23 cellular contexts compared by ENCODE assay signal in genomic region chr2:38932586-38932985, GRCh38.
"Had no signal": no experiment of that assay in that cellular context is flagged by ENCODE, and none has a peak within 500 bp of the region (broad histone marks: within the 10 kb centered on the region; RNA-seq: fewer than 3 reads in every experiment).

No MANE protein-coding gene starts in this region.

- H3K27ac ChIP-seq: colonic mucosa, esophagus muscularis mucosa, foreskin keratinocyte, gastroesophageal sphincter, heart left ventricle, hepatocyte, pancreas, stomach, tibial artery, upper lobe of left lung, uterus had no signal

- H2AFZ ChIP-seq: hepatocyte had no signal

- H3K36me3 ChIP-seq: colonic mucosa, heart left ventricle, pancreas, tibial artery, upper lobe of left lung, uterus had no signal

- H3K9me3 ChIP-seq: colonic mucosa, esophagus muscularis mucosa, gastroesophageal sphincter, heart left ventricle, pancreas, stomach, tibial artery, upper lobe of left lung, uterus had no signal

- H3K4me2 ChIP-seq: hepatocyte had no signal

- H3K4me1 ChIP-seq: colonic mucosa, esophagus muscularis mucosa, gastroesophageal sphincter, pancreas, stomach, tibial artery, upper lobe of left lung, uterus had no signal

- ATAC-seq: foreskin keratinocyte; gastroesophageal sphincter; heart left ventricle; left lobe of liver; natural killer cell; pancreas; sciatic nerve; stimulated activated effector memory CD8-positive, alpha-beta T cell treated with anti-CD3 and anti-CD28 coated beads, Interleukin-12 subunit alpha, Interleukin-12 subunit beta, amount 100 ng/mL, for 72 hours had no signal

- H3K27me3 ChIP-seq: colonic mucosa, esophagus muscularis mucosa, foreskin keratinocyte, gastroesophageal sphincter, heart left ventricle, hepatocyte, pancreas, stomach, tibial artery, upper lobe of left lung, uterus had no signal

- H3K4me3 ChIP-seq: colonic mucosa, esophagus muscularis mucosa, gastroesophageal sphincter, heart left ventricle, hepatocyte, lung, pancreas, stomach, tibial artery, upper lobe of left lung, uterus had no signal

- DNase-seq: colonic mucosa; effector memory CD4-positive, alpha-beta T cell; foreskin keratinocyte; heart left ventricle; kidney; natural killer cell; occipital lobe; pancreas; retina; stimulated activated CD4-positive, alpha-beta T cell treated with anti-CD3 and anti-CD28 coated beads, Interleukin-2, amount 100 ng/mL, for 24 hours; stimulated activated CD4-positive, alpha-beta T cell treated with anti-CD3 and anti-CD28 coated beads, Interleukin-4, amount 100 ng/mL, for 24 hours; stimulated activated naive CD4-positive, alpha-beta T cell treated with Interleukin-2 at 50 U/mL for 16 hours; stomach; tibial artery; upper lobe of left lung; uterus had no signal
